Comparison of ENCODE assay signal across 11 cellular contexts in the genomic region with DNA sequence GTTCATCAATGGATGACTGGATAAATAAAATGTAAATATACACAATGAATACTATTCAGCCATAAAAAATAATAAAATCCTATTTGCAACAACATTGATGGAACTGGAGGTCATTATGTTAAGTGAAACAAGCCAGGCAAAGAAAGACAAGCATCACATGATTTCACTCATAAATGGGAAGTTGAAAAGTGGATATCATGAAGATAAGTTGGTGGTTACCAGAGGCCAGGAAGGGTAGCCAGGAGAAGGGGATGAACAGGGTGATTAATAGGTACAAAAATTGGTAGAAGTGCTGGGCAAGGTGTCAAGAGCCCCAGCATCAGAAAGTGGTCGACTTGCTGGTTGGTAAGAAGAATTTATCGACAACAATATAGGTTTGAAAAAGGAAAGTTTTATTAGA. TPM values are rescaled to one million over a fixed set of nuclear protein-coding genes. Genes with fewer than 3 reads are reported as not detected.
DNase-seq lines count a peak whose midpoint lies in the region; ATAC-seq lines count a peak whose summit lies in the region.
"Had no signal": no experiment of that assay in that cellular context is flagged by ENCODE, and none has a peak within 500 bp of the region (broad histone marks: within the 10 kb centered on the region; RNA-seq: fewer than 3 reads in every experiment).

No MANE protein-coding gene starts in this region.

- peak overlapping the region; percentile 97 for H3K27ac Mint-ChIP-seq in activated naive CD8-positive, alpha-beta T cell treated with anti-CD3 and anti-CD28 coated beads for 36 hours

- H3K27ac ChIP-seq in BLaER1 (no peak overlapping the region), HUES6 (ENCODE audit: low read depth, low read length) (no peak overlapping the region), muscle layer of colon (ENCODE audit: low read depth, low read length) (peak overlapping the region; percentile 97)

- in situ Hi-C loops in G401 (cut with HindIII; ENCODE audit: low sequenced_read_pairs): no loop called here

- H3K36me3 ChIP-seq in BLaER1 (peaks cover 24% of the 10 kb centered on the region), HUES6 (ENCODE audit: control insufficient read depth, insufficient read depth, low read length) (peaks cover 23% of the 10 kb centered on the region), muscle layer of colon (ENCODE audit: insufficient read depth, low read length) (peaks cover 22% of the 10 kb centered on the region)

- peaks cover 35% of the 10 kb centered on the region for H3K4me1 ChIP-seq in BLaER1
- H3K4me1 ChIP-seq in HUES6 (ENCODE audit: control insufficient read depth, insufficient read depth, low read length): 0 out of 2 replicates have a peak, but pooled peaks cover 4% of the 10 kb centered on the region
- H3K4me1 ChIP-seq in muscle layer of colon (ENCODE audit: insufficient read depth, low read length): peaks cover 27% of the 10 kb centered on the region

- H3K4me3 ChIP-seq in BLaER1: no peak overlapping the region
- peak overlapping the region; percentile 84; the same call in 1 of the 2 replicates for H3K4me3 ChIP-seq in HUES6 (ENCODE audit: low read depth, low read length)
- peak overlapping the region in 1 of 2 donors; percentile 74 for H3K4me3 ChIP-seq in muscle layer of colon (ENCODE audit: low read depth in 1 of 2, low read length in 2 of 2)
- H3K4me3 ChIP-seq: lung had no signal

- H3K4me1 Mint-ChIP-seq in activated naive CD8-positive, alpha-beta T cell treated with anti-CD3 and anti-CD28 coated beads for 36 hours: peaks cover 51% of the 10 kb centered on the region

- H3K9ac ChIP-seq in BLaER1 (no peak overlapping the region; the same call in 1 of the 2 replicates), HUES6 (ENCODE audit: low read length) (no peak overlapping the region), muscle layer of colon (ENCODE audit: low read length) (peak overlapping the region; percentile 93)

- H3K9me3 ChIP-seq in BLaER1 (no peaks in the 10 kb centered on the region), HUES6 (ENCODE audit: control insufficient read depth, insufficient read depth, low read depth, low read length) (no peaks in the 10 kb centered on the region), muscle layer of colon (ENCODE audit: low read length) (no peaks in the 10 kb centered on the region)

- H3K27me3 ChIP-seq in BLaER1: peaks cover 8% of the 10 kb centered on the region
- no peaks in the 10 kb centered on the region for H3K27me3 ChIP-seq in HUES6 (ENCODE audit: control insufficient read depth, insufficient read depth, low read length)
- H3K27me3 ChIP-seq in muscle layer of colon (ENCODE audit: control insufficient read depth in 1 of 2, insufficient read depth in 2 of 2, low read length in 2 of 2): no peaks in the 10 kb centered on the region

- peaks cover 2% of the 10 kb centered on the region for H3K9me3 Mint-ChIP-seq in activated naive CD8-positive, alpha-beta T cell treated with anti-CD3 and anti-CD28 coated beads for 36 hours

- peaks cover 7% of the 10 kb centered on the region; the same call in 1 of the 2 replicates for H4K20me1 ChIP-seq in BLaER1

- peak overlapping the region; percentile 77 for H3K4me2 ChIP-seq in BLaER1

- no peaks in the 10 kb centered on the region for H3K27me3 Mint-ChIP-seq in activated naive CD8-positive, alpha-beta T cell treated with anti-CD3 and anti-CD28 coated beads for 36 hours

- peak overlapping the region; percentile 98 for H3K4me3 Mint-ChIP-seq in activated naive CD8-positive, alpha-beta T cell treated with anti-CD3 and anti-CD28 coated beads for 36 hours

- no peak for DNase-seq in activated naive CD8-positive, alpha-beta T cell treated with anti-CD3 and anti-CD28 coated beads for 36 hours
- DNase-seq in AG08395 (ENCODE audit: low spot score) (no peak), G401 (ENCODE audit: low spot score) (no peak), SW480 (ENCODE audit: low spot score) (no peak)
- DNase-seq: activated CD8-positive, alpha-beta memory T cell treated with anti-CD3 and anti-CD28 coated beads, Interleukin-2, amount 50 U/mL, for 4 hours; NCI-H526 treated with DMSO at 0.1 percent for 48 hours had no signal

- no peak for ATAC-seq in GM21447 (IDR thresholded peaks at IDR 0.05; ENCODE audit: unreplicated experiment)

- peaks cover 41% of the 10 kb centered on the region for H3K36me3 Mint-ChIP-seq in activated naive CD8-positive, alpha-beta T cell treated with anti-CD3 and anti-CD28 coated beads for 36 hours

RNA-seq across cellular contexts. Expression of a gene that starts 1.3 kb away (rescaled TPM):
- total RNA-seq in activated naive CD8-positive, alpha-beta T cell treated with anti-CD3 and anti-CD28 coated beads for 36 hours: 100 to 1,000 TPM; 565 to 569 TPM
- 487 and 504 TPM in 2 replicates for total RNA-seq in G401 (2014; rRNA removed; shearing (Covaris generic))

RNA-seq across cellular contexts. Expression of a gene that starts 19.5 kb away (rescaled TPM):
- 100 to 1,000 TPM; 146 to 149 TPM for total RNA-seq in activated naive CD8-positive, alpha-beta T cell treated with anti-CD3 and anti-CD28 coated beads for 36 hours
- total RNA-seq in G401 (2014; rRNA removed; shearing (Covaris generic)): 0.14 TPM in 1 of 2 replicates, not detected in the other

Comparison
In these comparisons a context has a peak if more than half of its experiments do, and no peak if none do; other contexts are left out.
1. RNA of a gene that starts 19.5 kb away (total RNA-seq): 146 to 149 TPM in activated naive CD8-positive, alpha-beta T cell treated with anti-CD3 and anti-CD28 coated beads for 36 hours; 0.14 TPM in G401; every median in the first group is over 100 times any median in the second.